9 cellular contexts compared by ENCODE assay signal in genomic region chr1:184296466-184297243, GRCh38.
DNase-seq lines count a peak whose midpoint lies in the region; ATAC-seq and TF ChIP-seq lines count a peak whose summit lies in the region.
"Had no signal": no experiment of that assay in that cellular context is flagged by ENCODE, and none has a peak within 500 bp of the region (broad histone marks: within the 10 kb centered on the region; RNA-seq: fewer than 3 reads in every experiment).

No MANE protein-coding gene starts in this region.

- DNase-seq in AG09319 (ENCODE audit: extremely low read depth, low read depth) (peak; percentile 90), NCI-H524 (lab: John Stamatoyannopoulos, UW) (peak; percentile 53 to 84), epidermal melanocyte (ENCODE audit: insufficient read length, low spot score) (peak; percentile 81), myocyte (ENCODE audit: low read depth) (peak; percentile 91), UCSD-AML1 (lab: John Stamatoyannopoulos, UW; ENCODE audit: unreplicated experiment) (no peak), NCI-H2107 treated with DMSO at 0.1 percent for 48 hours (lab: John Stamatoyannopoulos, UW; ENCODE audit: unreplicated experiment) (no peak)
- no peak for DNase-seq in activated CD4-positive, alpha-beta T cell treated with anti-CD3 and anti-CD28 coated beads for 1 hour
- DNase-seq: DMS79 treated with DMSO at 0.1 percent for 48 hours had no signal

- ATAC-seq in HG03571 (IDR thresholded peaks at IDR 0.05; ENCODE audit: unreplicated experiment), result no peak

- no peak for TF ChIP-seq CTCF in AG09319 (IDR thresholded peaks at IDR 0.05; ENCODE audit: low read depth, low read length)

Comparison
In these comparisons a context has a peak if more than half of its experiments do, and no peak if none do; other contexts are left out.
1. DNase-seq: peak in AG09319 (single experiment), NCI-H524 (2 of 2), epidermal melanocyte (single experiment) and myocyte (single experiment); none in UCSD-AML1 (single experiment), activated CD4-positive, alpha-beta T cell treated with anti-CD3 and anti-CD28 coated beads for 1 hour (single experiment) and NCI-H2107 treated with DMSO at 0.1 percent for 48 hours (single experiment).